Comparison of ENCODE assay signal across 1 cellular context in the genomic region with DNA sequence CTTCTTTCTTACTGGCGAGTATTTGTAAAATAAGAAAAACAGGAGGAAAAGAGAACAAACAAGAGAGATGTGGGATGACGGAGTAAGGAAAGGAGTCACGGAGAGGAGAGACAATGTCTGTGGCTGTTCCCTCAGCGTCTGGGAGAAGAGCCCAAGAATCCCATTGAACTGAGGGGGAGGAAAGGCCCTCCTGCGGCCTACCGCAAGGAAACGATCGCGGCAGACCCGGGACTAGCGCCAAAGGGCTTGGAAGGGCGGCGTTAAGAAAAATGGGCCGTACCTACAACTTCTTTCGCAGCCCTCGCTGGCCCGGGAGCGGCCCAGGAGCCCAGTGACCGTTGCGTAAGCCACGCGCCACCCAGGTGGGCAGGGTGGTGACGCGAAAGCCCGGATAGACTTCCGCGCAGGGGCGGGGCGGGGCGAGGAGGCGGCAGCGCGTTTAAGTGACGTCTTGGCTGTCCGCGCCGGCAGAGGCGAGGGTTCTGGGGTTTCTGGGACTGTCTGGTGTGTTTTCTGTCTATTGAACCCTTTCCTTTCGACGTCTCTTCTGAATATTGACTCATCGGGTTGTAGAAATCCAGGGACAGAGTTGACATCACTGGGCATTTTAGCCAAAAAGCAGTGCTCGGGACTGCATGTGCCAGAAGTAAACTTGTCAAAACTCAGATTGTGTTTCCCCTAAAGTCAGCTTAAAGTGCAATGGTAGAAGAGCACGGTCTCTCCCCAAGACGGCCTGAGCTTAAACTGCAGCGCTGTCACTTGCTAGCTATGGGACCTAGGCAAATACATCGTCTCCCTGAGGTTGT.
TF ChIP-seq lines count a peak whose summit lies in the region.

Gene SLC9B1, minus strand, starts transcription at position 387 of the 806 bp plus-strand sequence. CDS start 27,994 bp downstream, outside the sequence.

TF ChIP-seq in HepG2, 621 proteins besides CTCF, POLR2A, EP300 and RAD21 (continued from another document and continues in another):
- TF ChIP-seq ZBTB10 (CRISPR knock-in tag; IDR thresholded peaks at IDR 0.05; ENCODE audit: borderline replicate concordance) (no peak), MIER2 (CRISPR knock-in tag; IDR thresholded peaks at IDR 0.05) (no peak), ZNF230 (CRISPR knock-in tag; IDR thresholded peaks at IDR 0.05) (peak; percentile 87), BHLHE40 (IDR thresholded peaks at IDR 0.05; ENCODE audit: low read length) (0 out of 2 replicates have a peak, but pooled peaks have one; percentile 3), ZXDC (CRISPR knock-in tag; IDR thresholded peaks at IDR 0.05) (peak; percentile 76; the same call in 1 of the 2 replicates), KMT2A (CRISPR knock-in tag; IDR thresholded peaks at IDR 0.05) (peak; percentile 59; the same call in 1 of the 2 replicates), XBP1 (CRISPR knock-in tag; IDR thresholded peaks at IDR 0.05) (no peak), REPIN1 (CRISPR knock-in tag; IDR thresholded peaks at IDR 0.05; ENCODE audit: borderline replicate concordance, low read depth) (peak; percentile 68), ZNF720 (CRISPR knock-in tag; IDR thresholded peaks at IDR 0.05) (no peak), JDP2 (CRISPR knock-in tag; IDR thresholded peaks at IDR 0.05; ENCODE audit: borderline replicate concordance) (no peak), ZKSCAN8 (CRISPR knock-in tag; IDR thresholded peaks at IDR 0.05; ENCODE audit: borderline replicate concordance) (no peak), KDM2A (CRISPR knock-in tag; IDR thresholded peaks at IDR 0.05; ENCODE audit: borderline replicate concordance, low read depth) (peak; percentile 100), CCAR2 (optimal IDR thresholded peaks at IDR 0.05; ENCODE audit: low read depth, low read length) (no peak), NR2F6 (IDR thresholded peaks at IDR 0.05) (no peak), NR2F6 (CRISPR knock-in tag; IDR thresholded peaks at IDR 0.05) (peak; percentile 32; the same call in 1 of the 2 replicates), ETV5 (CRISPR knock-in tag; IDR thresholded peaks at IDR 0.05; ENCODE audit: borderline replicate concordance) (peak; percentile 76; the same call in 1 of the 2 replicates), ZNF484 (CRISPR knock-in tag; IDR thresholded peaks at IDR 0.05; ENCODE audit: borderline replicate concordance, low read depth) (no peak), GTF2F1 (IDR thresholded peaks at IDR 0.05; ENCODE audit: low read length) (no peak), ZNF652 (CRISPR knock-in tag; IDR thresholded peaks at IDR 0.05; ENCODE audit: borderline replicate concordance, low read depth) (no peak), GABPB1 (CRISPR knock-in tag; IDR thresholded peaks at IDR 0.05) (peak; percentile 92), ZBTB42 (CRISPR knock-in tag; IDR thresholded peaks at IDR 0.05) (no peak), IKZF4 (CRISPR knock-in tag; IDR thresholded peaks at IDR 0.05; ENCODE audit: borderline replicate concordance, low read depth, not compliant biosample characterization) (no peak), ZNF749 (CRISPR knock-in tag; IDR thresholded peaks at IDR 0.05; ENCODE audit: borderline replicate concordance) (peak; percentile 87; the same call in 1 of the 2 replicates), MNT (IDR thresholded peaks at IDR 0.05) (no peak), ZNF562 (CRISPR knock-in tag; IDR thresholded peaks at IDR 0.05; ENCODE audit: borderline replicate concordance) (0 out of 2 replicates have a peak, but pooled peaks have one; percentile 50), NFKB2 (CRISPR knock-in tag; IDR thresholded peaks at IDR 0.05; ENCODE audit: borderline replicate concordance) (peak; percentile 92; the same call in 1 of the 2 replicates), ZNF343 (CRISPR knock-in tag; IDR thresholded peaks at IDR 0.05) (no peak), KMT2B (CRISPR knock-in tag; IDR thresholded peaks at IDR 0.05) (peak; percentile 80; the same call in 1 of the 2 replicates), NONO (IDR thresholded peaks at IDR 0.05) (no peak), NONO (CRISPR knock-in tag; conservative IDR thresholded peaks at IDR 0.05) (peak; percentile 68), ZNF34 (CRISPR knock-in tag; IDR thresholded peaks at IDR 0.05; ENCODE audit: borderline replicate concordance) (peak; percentile 65; the same call in 1 of the 2 replicates), ETV6 (CRISPR knock-in tag; conservative IDR thresholded peaks at IDR 0.05) (peak; percentile 80), CBX2 (IDR thresholded peaks at IDR 0.05; ENCODE audit: low read depth, low read length) (no peak), CBX2 (CRISPR knock-in tag; IDR thresholded peaks at IDR 0.05; ENCODE audit: low read depth) (peak; percentile 71; the same call in 1 of the 2 replicates), MAZ (IDR thresholded peaks at IDR 0.05; ENCODE audit: borderline replicate concordance, low read depth, low read length) (peak; percentile 73), MAZ (CRISPR knock-in tag; IDR thresholded peaks at IDR 0.05; ENCODE audit: low read depth) (peak; percentile 91), ZFAT (CRISPR knock-in tag; conservative IDR thresholded peaks at IDR 0.05) (no peak), ZNF251 (CRISPR knock-in tag; IDR thresholded peaks at IDR 0.05) (no peak), JARID2 (CRISPR knock-in tag; IDR thresholded peaks at IDR 0.05; ENCODE audit: insufficient replicate concordance) (no peak), MAFF (IDR thresholded peaks at IDR 0.05; ENCODE audit: low read depth, low read length) (no peak), ZSCAN30 (CRISPR knock-in tag; IDR thresholded peaks at IDR 0.05) (no peak), HDAC6 (IDR thresholded peaks at IDR 0.05; ENCODE audit: low read depth, low read length) (no peak), YY1 (IDR thresholded peaks at IDR 0.05; ENCODE audit: insufficient read depth, insufficient replicate concordance, low read depth, low read length) (peak; percentile 57), SMAD9 (CRISPR knock-in tag; IDR thresholded peaks at IDR 0.05) (no peak), ZNF790 (CRISPR knock-in tag; IDR thresholded peaks at IDR 0.05; ENCODE audit: borderline replicate concordance) (no peak), TSC22D2 (CRISPR knock-in tag; IDR thresholded peaks at IDR 0.05; ENCODE audit: borderline replicate concordance) (no peak), SRY (CRISPR knock-in tag; IDR thresholded peaks at IDR 0.05) (0 out of 2 replicates have a peak, but pooled peaks have one; percentile 42), NKX3-1 (CRISPR knock-in tag; IDR thresholded peaks at IDR 0.05) (peak; percentile 63; the same call in 1 of the 2 replicates), MTA3 (CRISPR knock-in tag; IDR thresholded peaks at IDR 0.05) (no peak), TEAD3 (CRISPR knock-in tag; optimal IDR thresholded peaks at IDR 0.05; ENCODE audit: borderline replicate concordance) (peak; percentile 43), TEAD2 (CRISPR knock-in tag; IDR thresholded peaks at IDR 0.05) (0 out of 2 replicates have a peak, but pooled peaks have one; percentile 43)
- TF ChIP-seq, protein P1, sequence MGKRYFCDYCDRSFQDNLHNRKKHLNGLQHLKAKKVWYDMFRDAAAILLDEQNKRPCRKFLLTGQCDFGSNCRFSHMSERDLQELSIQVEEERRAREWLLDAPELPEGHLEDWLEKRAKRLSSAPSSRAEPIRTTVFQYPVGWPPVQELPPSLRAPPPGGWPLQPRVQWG (CRISPR knock-in tag; IDR thresholded peaks at IDR 0.05; ENCODE audit: borderline replicate concordance, low read depth), result no peak
- TF ChIP-seq, protein P2, sequence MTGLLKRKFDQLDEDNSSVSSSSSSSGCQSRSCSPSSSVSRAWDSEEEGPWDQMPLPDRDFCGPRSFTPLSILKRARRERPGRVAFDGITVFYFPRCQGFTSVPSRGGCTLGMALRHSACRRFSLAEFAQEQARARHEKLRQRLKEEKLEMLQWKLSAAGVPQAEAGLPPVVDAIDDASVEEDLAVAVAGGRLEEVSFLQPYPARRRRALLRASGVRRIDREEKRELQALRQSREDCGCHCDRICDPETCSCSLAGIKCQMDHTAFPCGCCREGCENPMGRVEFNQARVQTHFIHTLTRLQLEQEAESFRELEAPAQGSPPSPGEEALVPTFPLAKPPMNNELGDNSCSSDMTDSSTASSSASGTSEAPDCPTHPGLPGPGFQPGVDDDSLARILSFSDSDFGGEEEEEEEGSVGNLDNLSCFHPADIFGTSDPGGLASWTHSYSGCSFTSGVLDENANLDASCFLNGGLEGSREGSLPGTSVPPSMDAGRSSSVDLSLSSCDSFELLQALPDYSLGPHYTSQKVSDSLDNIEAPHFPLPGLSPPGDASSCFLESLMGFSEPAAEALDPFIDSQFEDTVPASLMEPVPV (CRISPR knock-in tag; IDR thresholded peaks at IDR 0.05), result peak; percentile 69; the same call in 1 of the 2 replicates
- TF ChIP-seq, protein P3, sequence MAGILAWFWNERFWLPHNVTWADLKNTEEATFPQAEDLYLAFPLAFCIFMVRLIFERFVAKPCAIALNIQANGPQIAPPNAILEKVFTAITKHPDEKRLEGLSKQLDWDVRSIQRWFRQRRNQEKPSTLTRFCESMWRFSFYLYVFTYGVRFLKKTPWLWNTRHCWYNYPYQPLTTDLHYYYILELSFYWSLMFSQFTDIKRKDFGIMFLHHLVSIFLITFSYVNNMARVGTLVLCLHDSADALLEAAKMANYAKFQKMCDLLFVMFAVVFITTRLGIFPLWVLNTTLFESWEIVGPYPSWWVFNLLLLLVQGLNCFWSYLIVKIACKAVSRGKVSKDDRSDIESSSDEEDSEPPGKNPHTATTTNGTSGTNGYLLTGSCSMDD (CRISPR knock-in tag; IDR thresholded peaks at IDR 0.05), result no peak
- TF ChIP-seq, protein P4, sequence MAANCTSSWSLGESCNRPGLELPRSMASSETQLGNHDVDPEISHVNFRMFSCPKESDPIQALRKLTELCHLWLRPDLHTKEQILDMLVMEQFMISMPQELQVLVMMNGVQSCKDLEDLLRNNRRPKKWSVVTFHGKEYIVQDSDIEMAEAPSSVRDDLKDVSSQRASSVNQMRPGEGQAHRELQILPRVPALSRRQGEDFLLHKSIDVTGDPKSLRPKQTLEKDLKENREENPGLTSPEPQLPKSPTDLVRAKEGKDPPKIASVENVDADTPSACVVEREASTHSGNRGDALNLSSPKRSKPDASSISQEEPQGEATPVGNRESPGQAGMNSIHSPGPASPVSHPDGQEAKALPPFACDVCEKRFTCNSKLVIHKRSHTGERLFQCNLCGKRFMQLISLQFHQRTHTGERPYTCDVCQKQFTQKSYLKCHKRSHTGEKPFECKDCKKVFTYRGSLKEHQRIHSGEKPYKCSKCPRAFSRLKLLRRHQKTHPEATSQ (CRISPR knock-in tag; IDR thresholded peaks at IDR 0.05; ENCODE audit: borderline replicate concordance), result peak; percentile 63; the same call in 1 of the 2 replicates
